1 cellular context compared by ENCODE assay signal in the genomic region with DNA sequence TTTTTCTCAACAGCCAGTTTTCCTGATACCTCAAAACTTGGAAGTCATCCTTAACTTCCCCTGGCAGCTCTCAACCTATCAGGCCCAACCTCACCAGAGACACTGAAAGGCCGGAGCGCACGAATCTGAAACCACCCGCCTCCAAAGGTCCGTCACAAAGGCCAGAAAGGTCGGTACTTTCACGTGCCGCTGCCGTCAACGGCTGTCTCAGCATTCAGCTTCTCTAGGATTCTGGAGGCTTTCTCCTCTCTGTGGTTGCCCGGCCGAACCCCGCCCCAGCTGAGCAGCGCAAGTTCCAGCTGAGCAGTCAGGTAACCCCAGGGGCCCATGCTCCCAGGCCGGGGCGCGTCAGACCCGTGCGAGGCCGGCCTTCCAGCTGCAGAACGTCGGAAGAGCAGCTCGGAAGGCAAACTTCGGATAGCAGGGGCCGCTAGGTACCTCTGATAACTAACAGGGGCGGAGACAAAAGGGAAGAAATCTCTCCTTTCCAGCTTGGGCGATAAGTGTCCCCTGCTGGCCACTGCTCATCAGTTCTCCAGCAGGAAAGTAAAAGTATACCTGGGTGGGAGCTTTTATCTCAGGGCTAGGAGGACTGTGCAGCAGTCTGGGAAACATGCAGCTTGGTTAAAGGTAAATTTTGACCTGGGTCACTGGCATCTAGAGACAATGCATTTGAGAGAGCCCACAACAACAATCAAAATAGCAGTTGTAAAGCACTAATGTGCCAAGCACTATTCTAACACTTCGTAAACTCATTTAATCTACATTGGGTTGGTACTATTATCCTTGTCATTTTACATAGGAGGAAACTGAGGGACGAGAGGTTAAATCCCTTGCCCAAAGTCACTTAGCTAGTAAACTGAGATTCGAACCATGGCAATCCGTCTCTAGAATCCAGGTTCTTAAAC.
TF ChIP-seq lines count a peak whose summit lies in the region.

No MANE protein-coding gene starts in this region.

TF ChIP-seq in HepG2, 621 proteins besides CTCF, POLR2A, EP300 and RAD21 (continued from another document and continues in another):
- TF ChIP-seq KLF9 (CRISPR knock-in tag; IDR thresholded peaks at IDR 0.05; ENCODE audit: low read depth) (peak; percentile 48; the same call in 1 of the 2 replicates), ZBTB38 (CRISPR knock-in tag; IDR thresholded peaks at IDR 0.05) (peak; percentile 82), ZNF547 (CRISPR knock-in tag; IDR thresholded peaks at IDR 0.05) (no peak; the same call in 1 of the 2 replicates), RXRA (CRISPR knock-in tag; IDR thresholded peaks at IDR 0.05) (peak; percentile 81; the same call in 1 of the 2 replicates), ZNF83 (CRISPR knock-in tag; IDR thresholded peaks at IDR 0.05; ENCODE audit: borderline replicate concordance) (peak; percentile 77; the same call in 1 of the 2 replicates), ZNF629 (CRISPR knock-in tag; conservative IDR thresholded peaks at IDR 0.05) (no peak; the same call in 1 of the 2 replicates), MAF1 (CRISPR knock-in tag; IDR thresholded peaks at IDR 0.05; ENCODE audit: borderline replicate concordance) (no peak), GABPA (IDR thresholded peaks at IDR 0.05; ENCODE audit: low read depth, low read length) (peak; percentile 40; the same call in 1 of the 2 replicates), GABPA (CRISPR knock-in tag; IDR thresholded peaks at IDR 0.05; ENCODE audit: low read depth) (peak; percentile 90), ZFP36 (IDR thresholded peaks at IDR 0.05; ENCODE audit: borderline replicate concordance, low read depth, low read length, partially characterized antibody) (no peak), CAMTA2 (CRISPR knock-in tag; IDR thresholded peaks at IDR 0.05; ENCODE audit: borderline replicate concordance) (no peak), BHLHE40 (IDR thresholded peaks at IDR 0.05; ENCODE audit: low read length) (peak; percentile 100), KMT2A (CRISPR knock-in tag; IDR thresholded peaks at IDR 0.05) (peak; percentile 92), ARHGAP35 (CRISPR knock-in tag; IDR thresholded peaks at IDR 0.05; ENCODE audit: borderline replicate concordance) (peak; percentile 84; the same call in 1 of the 2 replicates), ATAD3A (CRISPR knock-in tag; IDR thresholded peaks at IDR 0.05) (no peak), MIXL1 (CRISPR knock-in tag; IDR thresholded peaks at IDR 0.05) (peak; percentile 79; the same call in 1 of the 2 replicates), ZNF256 (CRISPR knock-in tag; conservative IDR thresholded peaks at IDR 0.05) (0 out of 2 replicates have a peak, but pooled peaks have one; percentile 66)
- TF ChIP-seq, protein P1, sequence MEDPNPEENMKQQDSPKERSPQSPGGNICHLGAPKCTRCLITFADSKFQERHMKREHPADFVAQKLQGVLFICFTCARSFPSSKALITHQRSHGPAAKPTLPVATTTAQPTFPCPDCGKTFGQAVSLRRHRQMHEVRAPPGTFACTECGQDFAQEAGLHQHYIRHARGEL (CRISPR knock-in tag; IDR thresholded peaks at IDR 0.05): no peak
- TF ChIP-seq, protein P2, sequence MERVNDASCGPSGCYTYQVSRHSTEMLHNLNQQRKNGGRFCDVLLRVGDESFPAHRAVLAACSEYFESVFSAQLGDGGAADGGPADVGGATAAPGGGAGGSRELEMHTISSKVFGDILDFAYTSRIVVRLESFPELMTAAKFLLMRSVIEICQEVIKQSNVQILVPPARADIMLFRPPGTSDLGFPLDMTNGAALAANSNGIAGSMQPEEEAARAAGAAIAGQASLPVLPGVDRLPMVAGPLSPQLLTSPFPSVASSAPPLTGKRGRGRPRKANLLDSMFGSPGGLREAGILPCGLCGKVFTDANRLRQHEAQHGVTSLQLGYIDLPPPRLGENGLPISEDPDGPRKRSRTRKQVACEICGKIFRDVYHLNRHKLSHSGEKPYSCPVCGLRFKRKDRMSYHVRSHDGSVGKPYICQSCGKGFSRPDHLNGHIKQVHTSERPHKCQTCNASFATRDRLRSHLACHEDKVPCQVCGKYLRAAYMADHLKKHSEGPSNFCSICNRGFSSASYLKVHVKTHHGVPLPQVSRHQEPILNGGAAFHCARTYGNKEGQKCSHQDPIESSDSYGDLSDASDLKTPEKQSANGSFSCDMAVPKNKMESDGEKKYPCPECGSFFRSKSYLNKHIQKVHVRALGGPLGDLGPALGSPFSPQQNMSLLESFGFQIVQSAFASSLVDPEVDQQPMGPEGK (CRISPR knock-in tag; IDR thresholded peaks at IDR 0.05): peak; percentile 65
- TF ChIP-seq, protein P3, sequence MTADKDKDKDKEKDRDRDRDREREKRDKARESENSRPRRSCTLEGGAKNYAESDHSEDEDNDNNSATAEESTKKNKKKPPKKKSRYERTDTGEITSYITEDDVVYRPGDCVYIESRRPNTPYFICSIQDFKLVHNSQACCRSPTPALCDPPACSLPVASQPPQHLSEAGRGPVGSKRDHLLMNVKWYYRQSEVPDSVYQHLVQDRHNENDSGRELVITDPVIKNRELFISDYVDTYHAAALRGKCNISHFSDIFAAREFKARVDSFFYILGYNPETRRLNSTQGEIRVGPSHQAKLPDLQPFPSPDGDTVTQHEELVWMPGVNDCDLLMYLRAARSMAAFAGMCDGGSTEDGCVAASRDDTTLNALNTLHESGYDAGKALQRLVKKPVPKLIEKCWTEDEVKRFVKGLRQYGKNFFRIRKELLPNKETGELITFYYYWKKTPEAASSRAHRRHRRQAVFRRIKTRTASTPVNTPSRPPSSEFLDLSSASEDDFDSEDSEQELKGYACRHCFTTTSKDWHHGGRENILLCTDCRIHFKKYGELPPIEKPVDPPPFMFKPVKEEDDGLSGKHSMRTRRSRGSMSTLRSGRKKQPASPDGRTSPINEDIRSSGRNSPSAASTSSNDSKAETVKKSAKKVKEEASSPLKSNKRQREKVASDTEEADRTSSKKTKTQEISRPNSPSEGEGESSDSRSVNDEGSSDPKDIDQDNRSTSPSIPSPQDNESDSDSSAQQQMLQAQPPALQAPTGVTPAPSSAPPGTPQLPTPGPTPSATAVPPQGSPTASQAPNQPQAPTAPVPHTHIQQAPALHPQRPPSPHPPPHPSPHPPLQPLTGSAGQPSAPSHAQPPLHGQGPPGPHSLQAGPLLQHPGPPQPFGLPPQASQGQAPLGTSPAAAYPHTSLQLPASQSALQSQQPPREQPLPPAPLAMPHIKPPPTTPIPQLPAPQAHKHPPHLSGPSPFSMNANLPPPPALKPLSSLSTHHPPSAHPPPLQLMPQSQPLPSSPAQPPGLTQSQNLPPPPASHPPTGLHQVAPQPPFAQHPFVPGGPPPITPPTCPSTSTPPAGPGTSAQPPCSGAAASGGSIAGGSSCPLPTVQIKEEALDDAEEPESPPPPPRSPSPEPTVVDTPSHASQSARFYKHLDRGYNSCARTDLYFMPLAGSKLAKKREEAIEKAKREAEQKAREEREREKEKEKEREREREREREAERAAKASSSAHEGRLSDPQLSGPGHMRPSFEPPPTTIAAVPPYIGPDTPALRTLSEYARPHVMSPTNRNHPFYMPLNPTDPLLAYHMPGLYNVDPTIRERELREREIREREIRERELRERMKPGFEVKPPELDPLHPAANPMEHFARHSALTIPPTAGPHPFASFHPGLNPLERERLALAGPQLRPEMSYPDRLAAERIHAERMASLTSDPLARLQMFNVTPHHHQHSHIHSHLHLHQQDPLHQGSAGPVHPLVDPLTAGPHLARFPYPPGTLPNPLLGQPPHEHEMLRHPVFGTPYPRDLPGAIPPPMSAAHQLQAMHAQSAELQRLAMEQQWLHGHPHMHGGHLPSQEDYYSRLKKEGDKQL (CRISPR knock-in tag; IDR thresholded peaks at IDR 0.05; ENCODE audit: low read depth): 0 out of 2 replicates have a peak, but pooled peaks have one; percentile 29
- TF ChIP-seq, protein P4, sequence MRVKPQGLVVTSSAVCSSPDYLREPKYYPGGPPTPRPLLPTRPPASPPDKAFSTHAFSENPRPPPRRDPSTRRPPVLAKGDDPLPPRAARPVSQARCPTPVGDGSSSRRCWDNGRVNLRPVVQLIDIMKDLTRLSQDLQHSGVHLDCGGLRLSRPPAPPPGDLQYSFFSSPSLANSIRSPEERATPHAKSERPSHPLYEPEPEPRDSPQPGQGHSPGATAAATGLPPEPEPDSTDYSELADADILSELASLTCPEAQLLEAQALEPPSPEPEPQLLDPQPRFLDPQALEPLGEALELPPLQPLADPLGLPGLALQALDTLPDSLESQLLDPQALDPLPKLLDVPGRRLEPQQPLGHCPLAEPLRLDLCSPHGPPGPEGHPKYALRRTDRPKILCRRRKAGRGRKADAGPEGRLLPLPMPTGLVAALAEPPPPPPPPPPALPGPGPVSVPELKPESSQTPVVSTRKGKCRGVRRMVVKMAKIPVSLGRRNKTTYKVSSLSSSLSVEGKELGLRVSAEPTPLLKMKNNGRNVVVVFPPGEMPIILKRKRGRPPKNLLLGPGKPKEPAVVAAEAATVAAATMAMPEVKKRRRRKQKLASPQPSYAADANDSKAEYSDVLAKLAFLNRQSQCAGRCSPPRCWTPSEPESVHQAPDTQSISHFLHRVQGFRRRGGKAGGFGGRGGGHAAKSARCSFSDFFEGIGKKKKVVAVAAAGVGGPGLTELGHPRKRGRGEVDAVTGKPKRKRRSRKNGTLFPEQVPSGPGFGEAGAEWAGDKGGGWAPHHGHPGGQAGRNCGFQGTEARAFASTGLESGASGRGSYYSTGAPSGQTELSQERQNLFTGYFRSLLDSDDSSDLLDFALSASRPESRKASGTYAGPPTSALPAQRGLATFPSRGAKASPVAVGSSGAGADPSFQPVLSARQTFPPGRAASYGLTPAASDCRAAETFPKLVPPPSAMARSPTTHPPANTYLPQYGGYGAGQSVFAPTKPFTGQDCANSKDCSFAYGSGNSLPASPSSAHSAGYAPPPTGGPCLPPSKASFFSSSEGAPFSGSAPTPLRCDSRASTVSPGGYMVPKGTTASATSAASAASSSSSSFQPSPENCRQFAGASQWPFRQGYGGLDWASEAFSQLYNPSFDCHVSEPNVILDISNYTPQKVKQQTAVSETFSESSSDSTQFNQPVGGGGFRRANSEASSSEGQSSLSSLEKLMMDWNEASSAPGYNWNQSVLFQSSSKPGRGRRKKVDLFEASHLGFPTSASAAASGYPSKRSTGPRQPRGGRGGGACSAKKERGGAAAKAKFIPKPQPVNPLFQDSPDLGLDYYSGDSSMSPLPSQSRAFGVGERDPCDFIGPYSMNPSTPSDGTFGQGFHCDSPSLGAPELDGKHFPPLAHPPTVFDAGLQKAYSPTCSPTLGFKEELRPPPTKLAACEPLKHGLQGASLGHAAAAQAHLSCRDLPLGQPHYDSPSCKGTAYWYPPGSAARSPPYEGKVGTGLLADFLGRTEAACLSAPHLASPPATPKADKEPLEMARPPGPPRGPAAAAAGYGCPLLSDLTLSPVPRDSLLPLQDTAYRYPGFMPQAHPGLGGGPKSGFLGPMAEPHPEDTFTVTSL (CRISPR knock-in tag; IDR thresholded peaks at IDR 0.05; ENCODE audit: borderline replicate concordance): peak; percentile 49; the same call in 1 of the 2 replicates
- TF ChIP-seq, protein P5, sequence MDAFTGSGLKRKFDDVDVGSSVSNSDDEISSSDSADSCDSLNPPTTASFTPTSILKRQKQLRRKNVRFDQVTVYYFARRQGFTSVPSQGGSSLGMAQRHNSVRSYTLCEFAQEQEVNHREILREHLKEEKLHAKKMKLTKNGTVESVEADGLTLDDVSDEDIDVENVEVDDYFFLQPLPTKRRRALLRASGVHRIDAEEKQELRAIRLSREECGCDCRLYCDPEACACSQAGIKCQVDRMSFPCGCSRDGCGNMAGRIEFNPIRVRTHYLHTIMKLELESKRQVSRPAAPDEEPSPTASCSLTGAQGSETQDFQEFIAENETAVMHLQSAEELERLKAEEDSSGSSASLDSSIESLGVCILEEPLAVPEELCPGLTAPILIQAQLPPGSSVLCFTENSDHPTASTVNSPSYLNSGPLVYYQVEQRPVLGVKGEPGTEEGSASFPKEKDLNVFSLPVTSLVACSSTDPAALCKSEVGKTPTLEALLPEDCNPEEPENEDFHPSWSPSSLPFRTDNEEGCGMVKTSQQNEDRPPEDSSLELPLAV (CRISPR knock-in tag; conservative IDR thresholded peaks at IDR 0.05; ENCODE audit: low read depth): no peak
- TF ChIP-seq, protein P6, sequence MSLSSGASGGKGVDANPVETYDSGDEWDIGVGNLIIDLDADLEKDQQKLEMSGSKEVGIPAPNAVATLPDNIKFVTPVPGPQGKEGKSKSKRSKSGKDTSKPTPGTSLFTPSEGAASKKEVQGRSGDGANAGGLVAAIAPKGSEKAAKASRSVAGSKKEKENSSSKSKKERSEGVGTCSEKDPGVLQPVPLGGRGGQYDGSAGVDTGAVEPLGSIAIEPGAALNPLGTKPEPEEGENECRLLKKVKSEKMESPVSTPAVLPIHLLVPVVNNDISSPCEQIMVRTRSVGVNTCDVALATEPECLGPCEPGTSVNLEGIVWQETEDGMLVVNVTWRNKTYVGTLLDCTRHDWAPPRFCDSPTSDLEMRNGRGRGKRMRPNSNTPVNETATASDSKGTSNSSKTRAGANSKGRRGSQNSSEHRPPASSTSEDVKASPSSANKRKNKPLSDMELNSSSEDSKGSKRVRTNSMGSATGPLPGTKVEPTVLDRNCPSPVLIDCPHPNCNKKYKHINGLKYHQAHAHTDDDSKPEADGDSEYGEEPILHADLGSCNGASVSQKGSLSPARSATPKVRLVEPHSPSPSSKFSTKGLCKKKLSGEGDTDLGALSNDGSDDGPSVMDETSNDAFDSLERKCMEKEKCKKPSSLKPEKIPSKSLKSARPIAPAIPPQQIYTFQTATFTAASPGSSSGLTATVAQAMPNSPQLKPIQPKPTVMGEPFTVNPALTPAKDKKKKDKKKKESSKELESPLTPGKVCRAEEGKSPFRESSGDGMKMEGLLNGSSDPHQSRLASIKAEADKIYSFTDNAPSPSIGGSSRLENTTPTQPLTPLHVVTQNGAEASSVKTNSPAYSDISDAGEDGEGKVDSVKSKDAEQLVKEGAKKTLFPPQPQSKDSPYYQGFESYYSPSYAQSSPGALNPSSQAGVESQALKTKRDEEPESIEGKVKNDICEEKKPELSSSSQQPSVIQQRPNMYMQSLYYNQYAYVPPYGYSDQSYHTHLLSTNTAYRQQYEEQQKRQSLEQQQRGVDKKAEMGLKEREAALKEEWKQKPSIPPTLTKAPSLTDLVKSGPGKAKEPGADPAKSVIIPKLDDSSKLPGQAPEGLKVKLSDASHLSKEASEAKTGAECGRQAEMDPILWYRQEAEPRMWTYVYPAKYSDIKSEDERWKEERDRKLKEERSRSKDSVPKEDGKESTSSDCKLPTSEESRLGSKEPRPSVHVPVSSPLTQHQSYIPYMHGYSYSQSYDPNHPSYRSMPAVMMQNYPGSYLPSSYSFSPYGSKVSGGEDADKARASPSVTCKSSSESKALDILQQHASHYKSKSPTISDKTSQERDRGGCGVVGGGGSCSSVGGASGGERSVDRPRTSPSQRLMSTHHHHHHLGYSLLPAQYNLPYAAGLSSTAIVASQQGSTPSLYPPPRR (CRISPR knock-in tag; IDR thresholded peaks at IDR 0.05; ENCODE audit: borderline replicate concordance): peak; percentile 78
- TF ChIP-seq, protein P7, sequence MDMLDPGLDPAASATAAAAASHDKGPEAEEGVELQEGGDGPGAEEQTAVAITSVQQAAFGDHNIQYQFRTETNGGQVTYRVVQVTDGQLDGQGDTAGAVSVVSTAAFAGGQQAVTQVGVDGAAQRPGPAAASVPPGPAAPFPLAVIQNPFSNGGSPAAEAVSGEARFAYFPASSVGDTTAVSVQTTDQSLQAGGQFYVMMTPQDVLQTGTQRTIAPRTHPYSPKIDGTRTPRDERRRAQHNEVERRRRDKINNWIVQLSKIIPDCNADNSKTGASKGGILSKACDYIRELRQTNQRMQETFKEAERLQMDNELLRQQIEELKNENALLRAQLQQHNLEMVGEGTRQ (IDR thresholded peaks at IDR 0.05; ENCODE audit: low read depth, low read length): peak; percentile 58
- TF ChIP-seq, protein P7 (CRISPR knock-in tag; IDR thresholded peaks at IDR 0.05; ENCODE audit: borderline replicate concordance): peak; percentile 77; the same call in 1 of the 2 replicates
